Comparison of ENCODE assay signal across 9 cellular contexts in the genomic region with DNA sequence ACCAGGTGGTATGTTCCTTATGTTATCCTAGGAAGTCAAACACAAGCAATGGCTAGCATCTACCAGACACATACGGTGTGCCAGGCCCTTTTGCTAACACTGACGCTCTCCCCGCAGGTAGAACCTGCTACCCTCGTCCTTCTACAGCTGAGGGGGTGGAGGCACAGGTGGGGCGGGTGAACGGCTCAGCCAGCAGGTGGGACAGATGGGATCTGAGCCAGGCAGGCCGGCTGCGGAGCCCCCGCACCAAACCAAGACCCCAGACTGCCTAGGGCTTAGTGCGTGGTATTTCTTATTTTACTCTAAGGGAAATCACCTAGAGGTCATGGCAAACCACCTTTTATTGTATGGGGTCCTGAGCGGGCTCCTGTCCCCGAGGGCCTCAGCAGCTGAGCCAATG. TPM values are rescaled to one million over a fixed set of nuclear protein-coding genes. Genes with fewer than 3 reads are reported as not detected.
"Had no signal": no experiment of that assay in that cellular context is flagged by ENCODE, and none has a peak within 500 bp of the region (broad histone marks: within the 10 kb centered on the region; RNA-seq: fewer than 3 reads in every experiment).

No MANE protein-coding gene starts in this region.

- H3K4me1 ChIP-seq: HAP-1 had no signal

- H3K9ac ChIP-seq: GM23248 had no signal

- DNase-seq: GM23248, GOT3, HFFc6 had no signal

- H3K4me3 Mint-ChIP-seq: HFFc6 had no signal

- H3K4me3 ChIP-seq: GM23248, HAP-1, K562 had no signal

- H3K36me3 ChIP-seq: HAP-1 had no signal

- H3K27ac ChIP-seq: GM23248, HL-60 had no signal

- H3K27ac Mint-ChIP-seq: HFFc6 had no signal

- ATAC-seq: HCT116, HepG2, K562 had no signal

- H3K9me3 Mint-ChIP-seq: HFFc6 had no signal

RNA-seq across cellular contexts. Expression of gene PCSK6, which starts 53.9 kb away (rescaled TPM):
- total RNA-seq: GM23248, H4, HFFc6 had no signal
